In the genomic region with DNA sequence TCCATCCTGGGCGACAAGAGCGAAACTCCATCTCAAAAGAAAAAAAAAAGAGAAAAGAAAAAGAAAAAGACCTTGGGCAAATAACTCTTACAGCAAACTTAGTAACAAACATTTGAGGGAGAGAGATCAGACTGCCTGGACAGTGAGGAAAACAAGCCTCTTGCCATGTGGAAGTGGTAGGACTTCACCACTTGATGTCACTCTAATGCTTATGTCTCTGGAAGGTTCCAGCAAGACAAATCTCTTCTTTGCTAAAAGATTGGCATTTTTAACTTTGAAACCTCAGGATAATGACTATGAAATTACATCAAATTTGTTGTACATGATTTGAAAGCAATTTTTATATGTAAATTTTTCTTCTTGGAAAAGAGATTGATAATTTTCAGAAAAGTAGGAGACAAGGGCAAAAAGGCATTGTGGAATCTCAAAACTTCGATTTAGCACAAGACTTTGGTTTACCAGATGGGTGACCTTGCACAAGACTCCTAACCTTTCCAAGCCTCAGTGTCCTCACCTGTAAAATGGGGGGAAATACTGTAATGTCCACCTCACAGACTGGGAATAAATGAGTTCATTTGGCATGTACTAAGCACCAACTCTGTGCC, we compare ENCODE assay signal across 1 cellular context.
TF ChIP-seq lines count a peak whose summit lies in the region.

No MANE protein-coding gene starts in this region.

TF ChIP-seq in endothelial cell of umbilical vein, 7 proteins besides CTCF, POLR2A, EP300 and RAD21 (continued from another document):
- TF ChIP-seq FOS (IDR thresholded peaks at IDR 0.05; ENCODE audit: borderline replicate concordance, insufficient read depth, low read length) (no peak), EZH2 (IDR thresholded peaks at IDR 0.05; ENCODE audit: borderline replicate concordance, low read depth, low read length, severe bottlenecking) (no peak)
TF ChIP-seq in endothelial cell of umbilical vein: peak in this region for 0.
